ENCODE assay signal across 1 cellular context in the genomic region with DNA sequence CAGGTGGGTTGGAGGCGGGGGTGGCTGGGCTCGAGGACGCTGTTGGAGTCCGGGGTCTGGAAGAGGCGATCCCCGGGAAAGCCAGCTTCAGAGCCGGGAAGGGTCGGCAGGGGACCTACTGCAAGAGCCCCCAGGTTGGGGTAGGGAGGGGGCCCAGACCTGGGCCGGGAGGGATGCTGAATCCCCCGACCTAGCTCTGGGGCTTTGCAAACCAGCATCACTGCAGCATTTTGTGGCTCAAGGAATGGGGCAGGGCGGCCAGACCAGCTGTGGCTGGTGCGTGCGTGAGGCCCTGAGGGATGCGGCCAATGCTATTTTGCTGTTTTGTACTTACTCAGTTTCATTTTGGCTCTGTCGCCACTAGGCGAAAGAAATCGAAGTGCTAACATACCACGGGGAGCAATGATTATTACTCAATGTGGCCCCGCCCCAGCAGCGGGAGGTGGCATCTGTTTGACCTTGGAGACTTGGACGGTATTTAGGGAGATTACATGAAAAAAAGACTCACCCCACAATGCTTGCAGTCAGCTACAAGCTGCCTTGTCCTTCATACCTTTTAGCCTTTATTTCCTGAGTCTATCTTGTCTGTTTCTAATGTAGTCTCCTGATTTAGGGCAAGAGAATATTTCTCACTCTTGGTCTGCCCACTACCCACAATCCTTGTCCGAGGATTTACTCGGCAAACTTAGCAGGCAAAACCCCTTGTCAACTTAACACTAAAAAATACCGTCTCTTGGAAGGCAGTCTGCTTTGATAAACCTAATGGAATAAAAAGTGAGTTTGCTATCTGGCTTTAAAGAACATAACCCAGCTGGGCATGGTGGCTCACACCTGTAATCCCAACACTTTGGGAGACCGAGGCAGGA.
TF ChIP-seq lines count a peak whose summit lies in the region.

No MANE protein-coding gene starts in this region.

TF ChIP-seq in HepG2, 621 proteins besides CTCF, POLR2A, EP300 and RAD21 (continued from another document and continues in another):
- TF ChIP-seq, protein P1, sequence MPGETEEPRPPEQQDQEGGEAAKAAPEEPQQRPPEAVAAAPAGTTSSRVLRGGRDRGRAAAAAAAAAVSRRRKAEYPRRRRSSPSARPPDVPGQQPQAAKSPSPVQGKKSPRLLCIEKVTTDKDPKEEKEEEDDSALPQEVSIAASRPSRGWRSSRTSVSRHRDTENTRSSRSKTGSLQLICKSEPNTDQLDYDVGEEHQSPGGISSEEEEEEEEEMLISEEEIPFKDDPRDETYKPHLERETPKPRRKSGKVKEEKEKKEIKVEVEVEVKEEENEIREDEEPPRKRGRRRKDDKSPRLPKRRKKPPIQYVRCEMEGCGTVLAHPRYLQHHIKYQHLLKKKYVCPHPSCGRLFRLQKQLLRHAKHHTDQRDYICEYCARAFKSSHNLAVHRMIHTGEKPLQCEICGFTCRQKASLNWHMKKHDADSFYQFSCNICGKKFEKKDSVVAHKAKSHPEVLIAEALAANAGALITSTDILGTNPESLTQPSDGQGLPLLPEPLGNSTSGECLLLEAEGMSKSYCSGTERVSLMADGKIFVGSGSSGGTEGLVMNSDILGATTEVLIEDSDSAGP (CRISPR knock-in tag; IDR thresholded peaks at IDR 0.05; ENCODE audit: borderline replicate concordance): peak; percentile 48; the same call in 1 of the 2 replicates
- TF ChIP-seq YY1 (IDR thresholded peaks at IDR 0.05; ENCODE audit: insufficient read depth, insufficient replicate concordance, low read depth, low read length) (no peak), SNAPC5 (CRISPR knock-in tag; IDR thresholded peaks at IDR 0.05; ENCODE audit: borderline replicate concordance) (no peak), ZNF75D (CRISPR knock-in tag; IDR thresholded peaks at IDR 0.05; ENCODE audit: borderline replicate concordance) (no peak), ZNF768 (CRISPR knock-in tag; IDR thresholded peaks at IDR 0.05) (no peak; the same call in 1 of the 2 replicates), DPF2 (CRISPR knock-in tag; IDR thresholded peaks at IDR 0.05; ENCODE audit: borderline replicate concordance, low read depth) (no peak), ZFP37 (CRISPR knock-in tag; IDR thresholded peaks at IDR 0.05; ENCODE audit: borderline replicate concordance) (no peak), LRRFIP1 (CRISPR knock-in tag; conservative IDR thresholded peaks at IDR 0.05) (no peak), SNAPC2 (CRISPR knock-in tag; IDR thresholded peaks at IDR 0.05) (no peak), ZNF136 (CRISPR knock-in tag; IDR thresholded peaks at IDR 0.05; ENCODE audit: low read depth) (no peak), TP53 (CRISPR knock-in tag; conservative IDR thresholded peaks at IDR 0.05) (no peak), ZBTB33 (CRISPR knock-in tag; IDR thresholded peaks at IDR 0.05) (no peak), DZIP1 (CRISPR knock-in tag; IDR thresholded peaks at IDR 0.05) (no peak), TARDBP (CRISPR knock-in tag; IDR thresholded peaks at IDR 0.05) (no peak), JUND (CRISPR knock-in tag; IDR thresholded peaks at IDR 0.05) (no peak), GLI4 (CRISPR knock-in tag; IDR thresholded peaks at IDR 0.05; ENCODE audit: borderline replicate concordance) (no peak), ZNF567 (CRISPR knock-in tag; IDR thresholded peaks at IDR 0.05; ENCODE audit: borderline replicate concordance) (no peak), MTF2 (CRISPR knock-in tag; IDR thresholded peaks at IDR 0.05; ENCODE audit: borderline replicate concordance) (no peak), ZNF33B (CRISPR knock-in tag; IDR thresholded peaks at IDR 0.05) (no peak), ZNF496 (CRISPR knock-in tag; IDR thresholded peaks at IDR 0.05; ENCODE audit: insufficient replicate concordance) (no peak), PRDM4 (CRISPR knock-in tag; IDR thresholded peaks at IDR 0.05; ENCODE audit: borderline replicate concordance) (no peak), ZNF383 (CRISPR knock-in tag; IDR thresholded peaks at IDR 0.05; ENCODE audit: borderline replicate concordance) (no peak), TMF1 (CRISPR knock-in tag; IDR thresholded peaks at IDR 0.05; ENCODE audit: low read depth) (no peak), ZNF101 (CRISPR knock-in tag; IDR thresholded peaks at IDR 0.05; ENCODE audit: borderline replicate concordance, low read depth) (no peak), SP140L (CRISPR knock-in tag; IDR thresholded peaks at IDR 0.05; ENCODE audit: borderline replicate concordance) (no peak), PPARG (CRISPR knock-in tag; conservative IDR thresholded peaks at IDR 0.05) (no peak), TEAD3 (CRISPR knock-in tag; optimal IDR thresholded peaks at IDR 0.05; ENCODE audit: borderline replicate concordance) (peak; percentile 76), GTF2F1 (IDR thresholded peaks at IDR 0.05; ENCODE audit: low read length) (no peak)
- TF ChIP-seq, protein P2, sequence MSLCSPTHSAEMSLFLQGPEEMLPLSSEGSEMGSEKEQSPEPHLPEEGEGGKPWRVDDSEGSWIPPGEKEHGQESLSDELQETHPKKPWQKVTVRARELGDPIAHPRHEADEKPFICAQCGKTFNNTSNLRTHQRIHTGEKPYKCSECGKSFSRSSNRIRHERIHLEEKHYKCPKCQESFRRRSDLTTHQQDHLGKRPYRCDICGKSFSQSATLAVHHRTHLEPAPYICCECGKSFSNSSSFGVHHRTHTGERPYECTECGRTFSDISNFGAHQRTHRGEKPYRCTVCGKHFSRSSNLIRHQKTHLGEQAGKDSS (CRISPR knock-in tag; IDR thresholded peaks at IDR 0.05; ENCODE audit: borderline replicate concordance, low read depth): no peak
- TF ChIP-seq, protein P3, sequence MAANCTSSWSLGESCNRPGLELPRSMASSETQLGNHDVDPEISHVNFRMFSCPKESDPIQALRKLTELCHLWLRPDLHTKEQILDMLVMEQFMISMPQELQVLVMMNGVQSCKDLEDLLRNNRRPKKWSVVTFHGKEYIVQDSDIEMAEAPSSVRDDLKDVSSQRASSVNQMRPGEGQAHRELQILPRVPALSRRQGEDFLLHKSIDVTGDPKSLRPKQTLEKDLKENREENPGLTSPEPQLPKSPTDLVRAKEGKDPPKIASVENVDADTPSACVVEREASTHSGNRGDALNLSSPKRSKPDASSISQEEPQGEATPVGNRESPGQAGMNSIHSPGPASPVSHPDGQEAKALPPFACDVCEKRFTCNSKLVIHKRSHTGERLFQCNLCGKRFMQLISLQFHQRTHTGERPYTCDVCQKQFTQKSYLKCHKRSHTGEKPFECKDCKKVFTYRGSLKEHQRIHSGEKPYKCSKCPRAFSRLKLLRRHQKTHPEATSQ (CRISPR knock-in tag; IDR thresholded peaks at IDR 0.05; ENCODE audit: borderline replicate concordance): no peak
- TF ChIP-seq, protein P4, sequence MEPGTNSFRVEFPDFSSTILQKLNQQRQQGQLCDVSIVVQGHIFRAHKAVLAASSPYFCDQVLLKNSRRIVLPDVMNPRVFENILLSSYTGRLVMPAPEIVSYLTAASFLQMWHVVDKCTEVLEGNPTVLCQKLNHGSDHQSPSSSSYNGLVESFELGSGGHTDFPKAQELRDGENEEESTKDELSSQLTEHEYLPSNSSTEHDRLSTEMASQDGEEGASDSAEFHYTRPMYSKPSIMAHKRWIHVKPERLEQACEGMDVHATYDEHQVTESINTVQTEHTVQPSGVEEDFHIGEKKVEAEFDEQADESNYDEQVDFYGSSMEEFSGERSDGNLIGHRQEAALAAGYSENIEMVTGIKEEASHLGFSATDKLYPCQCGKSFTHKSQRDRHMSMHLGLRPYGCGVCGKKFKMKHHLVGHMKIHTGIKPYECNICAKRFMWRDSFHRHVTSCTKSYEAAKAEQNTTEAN (CRISPR knock-in tag; conservative IDR thresholded peaks at IDR 0.05): no peak
- TF ChIP-seq, protein P5, sequence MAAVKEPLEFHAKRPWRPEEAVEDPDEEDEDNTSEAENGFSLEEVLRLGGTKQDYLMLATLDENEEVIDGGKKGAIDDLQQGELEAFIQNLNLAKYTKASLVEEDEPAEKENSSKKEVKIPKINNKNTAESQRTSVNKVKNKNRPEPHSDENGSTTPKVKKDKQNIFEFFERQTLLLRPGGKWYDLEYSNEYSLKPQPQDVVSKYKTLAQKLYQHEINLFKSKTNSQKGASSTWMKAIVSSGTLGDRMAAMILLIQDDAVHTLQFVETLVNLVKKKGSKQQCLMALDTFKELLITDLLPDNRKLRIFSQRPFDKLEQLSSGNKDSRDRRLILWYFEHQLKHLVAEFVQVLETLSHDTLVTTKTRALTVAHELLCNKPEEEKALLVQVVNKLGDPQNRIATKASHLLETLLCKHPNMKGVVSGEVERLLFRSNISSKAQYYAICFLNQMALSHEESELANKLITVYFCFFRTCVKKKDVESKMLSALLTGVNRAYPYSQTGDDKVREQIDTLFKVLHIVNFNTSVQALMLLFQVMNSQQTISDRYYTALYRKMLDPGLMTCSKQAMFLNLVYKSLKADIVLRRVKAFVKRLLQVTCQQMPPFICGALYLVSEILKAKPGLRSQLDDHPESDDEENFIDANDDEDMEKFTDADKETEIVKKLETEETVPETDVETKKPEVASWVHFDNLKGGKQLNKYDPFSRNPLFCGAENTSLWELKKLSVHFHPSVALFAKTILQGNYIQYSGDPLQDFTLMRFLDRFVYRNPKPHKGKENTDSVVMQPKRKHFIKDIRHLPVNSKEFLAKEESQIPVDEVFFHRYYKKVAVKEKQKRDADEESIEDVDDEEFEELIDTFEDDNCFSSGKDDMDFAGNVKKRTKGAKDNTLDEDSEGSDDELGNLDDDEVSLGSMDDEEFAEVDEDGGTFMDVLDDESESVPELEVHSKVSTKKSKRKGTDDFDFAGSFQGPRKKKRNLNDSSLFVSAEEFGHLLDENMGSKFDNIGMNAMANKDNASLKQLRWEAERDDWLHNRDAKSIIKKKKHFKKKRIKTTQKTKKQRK (IDR thresholded peaks at IDR 0.05; ENCODE audit: low read length): no peak
